10 cellular contexts compared by ENCODE assay signal in the genomic region with DNA sequence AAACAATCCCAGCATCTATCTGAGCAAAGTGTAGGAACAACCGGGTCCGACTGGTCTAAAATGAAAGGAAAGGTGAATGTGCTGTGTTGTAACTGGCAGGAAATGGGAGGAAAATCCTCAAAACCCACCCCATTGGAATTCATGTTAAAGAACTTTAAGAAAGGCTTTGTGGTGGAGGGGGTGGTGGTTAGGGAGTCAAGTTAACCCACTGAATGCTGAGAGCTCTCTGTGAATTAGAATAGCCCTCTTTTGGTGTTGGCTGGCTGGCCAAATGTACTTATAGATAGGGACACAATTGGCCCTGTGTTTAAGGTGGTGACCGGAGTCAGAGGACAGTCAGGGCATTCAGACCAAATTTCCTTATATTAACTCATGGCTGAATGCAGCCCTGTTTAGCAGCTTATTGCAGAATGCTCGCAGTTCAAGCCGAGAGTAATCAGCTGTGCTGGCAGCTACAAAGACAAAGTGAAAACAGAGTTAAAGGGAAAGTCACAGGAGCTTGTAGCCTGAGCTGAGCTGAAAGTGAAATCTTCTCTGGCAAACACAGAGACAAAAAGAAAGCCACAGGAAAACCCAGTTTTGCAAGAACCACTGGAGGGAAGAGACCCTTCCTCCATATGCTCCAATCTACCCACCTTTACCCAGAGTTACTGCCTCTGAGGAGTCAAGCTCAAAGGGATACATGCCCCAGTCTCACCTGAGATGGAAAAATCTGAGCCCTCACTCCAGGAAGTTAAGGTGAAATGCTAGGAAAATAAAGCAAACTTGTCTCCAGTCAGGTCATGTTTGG. TPM values are rescaled to one million over a fixed set of nuclear protein-coding genes. Genes with fewer than 3 reads are reported as not detected.
DNase-seq lines count a peak whose midpoint lies in the region; ATAC-seq, FAIRE-seq and TF ChIP-seq lines count a peak whose summit lies in the region.
"Had no signal": no experiment of that assay in that cellular context is flagged by ENCODE, and none has a peak within 500 bp of the region (broad histone marks: within the 10 kb centered on the region; RNA-seq: fewer than 3 reads in every experiment).

No MANE protein-coding gene starts in this region.

- H2AFZ ChIP-seq in neuron (ENCODE audit: low read depth, low read length), result peak overlapping the region; percentile 23

- H3K27me3 Mint-ChIP-seq in naive thymus-derived CD4-positive, alpha-beta T cell, result peaks cover 0 to 6% (median 0%) of the 10 kb centered on the region in 5 donors

- no peak for TF ChIP-seq CTCF in colonic mucosa (IDR thresholded peaks at IDR 0.05)

- intact Hi-C loops in colonic mucosa (cut with DNase I), result no loop called here
- intact Hi-C loops in naive thymus-derived CD4-positive, alpha-beta T cell (cut with micrococcal nuclease), result no loop called here

- DNase-seq in GM19239 (ENCODE audit: insufficient read length, low spot score) (no peak), colonic mucosa (peak; percentile 31), NCI-H1417 treated with DMSO at 0.1 percent for 48 hours (lab: John Stamatoyannopoulos, UW) (no peak), UCSD-AML1 (lab: John Stamatoyannopoulos, UW; ENCODE audit: unreplicated experiment) (no peak)
- no peak for DNase-seq in naive thymus-derived CD4-positive, alpha-beta T cell
- DNase-seq in activated CD8-positive, alpha-beta memory T cell treated with anti-CD3 and anti-CD28 coated beads, Interleukin-2, amount 50 U/mL, for 4 hours, result no peak
- DNase-seq: T-helper 9 cell had no signal

- H3K27me3 ChIP-seq in colonic mucosa, result no peaks in the 10 kb centered on the region
- no peaks in the 10 kb centered on the region for H3K27me3 ChIP-seq in neuron (ENCODE audit: insufficient read depth, low read length)
- no peaks in the 10 kb centered on the region for H3K27me3 ChIP-seq in naive thymus-derived CD4-positive, alpha-beta T cell (ENCODE audit: control insufficient read depth in 2 of 2, insufficient read depth in 2 of 2, low read length in 2 of 2)

- peak overlapping the region; percentile 71 for H3K27ac ChIP-seq in colonic mucosa
- no peak overlapping the region for H3K27ac ChIP-seq in naive thymus-derived CD4-positive, alpha-beta T cell (ENCODE audit: low read depth, low read length)

- H3K4me3 Mint-ChIP-seq in naive thymus-derived CD4-positive, alpha-beta T cell, result no peak overlapping the region

- H3K4me3 ChIP-seq in colonic mucosa, result no peak overlapping the region
- H3K4me3 ChIP-seq in neuron (ENCODE audit: low read length), result peak overlapping the region; percentile 21
- no peak overlapping the region for H3K4me3 ChIP-seq in naive thymus-derived CD4-positive, alpha-beta T cell (ENCODE audit: low read length)

- no peaks in the 10 kb centered on the region for H3K36me3 ChIP-seq in colonic mucosa
- H3K36me3 ChIP-seq in neuron (ENCODE audit: insufficient read depth, low read length), result no peaks in the 10 kb centered on the region
- no peaks in the 10 kb centered on the region for H3K36me3 ChIP-seq in naive thymus-derived CD4-positive, alpha-beta T cell (ENCODE audit: control insufficient read depth in 2 of 3, insufficient read depth in 3 of 3, low read length in 3 of 3)

- H3K9me3 ChIP-seq in colonic mucosa, result no peaks in the 10 kb centered on the region
- no peaks in the 10 kb centered on the region for H3K9me3 ChIP-seq in neuron (ENCODE audit: low read length)
- H3K9me3 ChIP-seq in naive thymus-derived CD4-positive, alpha-beta T cell (ENCODE audit: control insufficient read depth in 2 of 3, low read length in 3 of 3), result no peaks in the 10 kb centered on the region

- H3K9ac ChIP-seq in colonic mucosa (ENCODE audit: low read depth in 2 of 2, low read length in 2 of 2), result peak overlapping the region in 1 of 2 donors; percentile 42

- ATAC-seq in HG03060 (IDR thresholded peaks at IDR 0.05; ENCODE audit: low read depth, unreplicated experiment), result peak; percentile 55
- ATAC-seq in naive thymus-derived CD4-positive, alpha-beta T cell, result no peak

- H3K9me3 Mint-ChIP-seq in naive thymus-derived CD4-positive, alpha-beta T cell, result peaks cover 0 to 6% (median 0%) of the 10 kb centered on the region in 11 donors

- no peaks in the 10 kb centered on the region for H3K4me1 Mint-ChIP-seq in naive thymus-derived CD4-positive, alpha-beta T cell

- no peak overlapping the region for H3K27ac Mint-ChIP-seq in naive thymus-derived CD4-positive, alpha-beta T cell

- CTCF ChIA-PET in naive thymus-derived CD4-positive, alpha-beta T cell (lab: Charles Lee), result interaction anchor here (0.6 kb wide), 1 partner anchor 1451 kb away, joined by 3 read pairs; no protein-coding TSS in a partner anchor

- peaks cover 4% of the 10 kb centered on the region for H3K4me1 ChIP-seq in colonic mucosa
- H3K4me1 ChIP-seq in neuron (ENCODE audit: insufficient read depth, low read length), result peaks cover 20% of the 10 kb centered on the region
- no peaks in the 10 kb centered on the region for H3K4me1 ChIP-seq in naive thymus-derived CD4-positive, alpha-beta T cell (ENCODE audit: control insufficient read depth in 2 of 2, insufficient read depth in 2 of 2, low read length in 2 of 2)

- peak; percentile 90 for FAIRE-seq in GM19239 (lab: Jason Lieb, UNC)

- no peaks in the 10 kb centered on the region for H3K36me3 Mint-ChIP-seq in naive thymus-derived CD4-positive, alpha-beta T cell

- POLR2A ChIA-PET in naive thymus-derived CD4-positive, alpha-beta T cell (lab: Charles Lee), result no interaction called here

RNA-seq across cellular contexts. Expression of a gene that starts 38.5 kb away (rescaled TPM):
- 1 to 10 TPM; 3.0 to 8.4 TPM for total RNA-seq in colonic mucosa
- total RNA-seq in naive thymus-derived CD4-positive, alpha-beta T cell, result not detected
- polyA plus RNA-seq in naive thymus-derived CD4-positive, alpha-beta T cell, result not detected
- total RNA-seq: subcutaneous adipose tissue had no signal
